Comparison of ENCODE assay signal across 15 cellular contexts in the genomic region with DNA sequence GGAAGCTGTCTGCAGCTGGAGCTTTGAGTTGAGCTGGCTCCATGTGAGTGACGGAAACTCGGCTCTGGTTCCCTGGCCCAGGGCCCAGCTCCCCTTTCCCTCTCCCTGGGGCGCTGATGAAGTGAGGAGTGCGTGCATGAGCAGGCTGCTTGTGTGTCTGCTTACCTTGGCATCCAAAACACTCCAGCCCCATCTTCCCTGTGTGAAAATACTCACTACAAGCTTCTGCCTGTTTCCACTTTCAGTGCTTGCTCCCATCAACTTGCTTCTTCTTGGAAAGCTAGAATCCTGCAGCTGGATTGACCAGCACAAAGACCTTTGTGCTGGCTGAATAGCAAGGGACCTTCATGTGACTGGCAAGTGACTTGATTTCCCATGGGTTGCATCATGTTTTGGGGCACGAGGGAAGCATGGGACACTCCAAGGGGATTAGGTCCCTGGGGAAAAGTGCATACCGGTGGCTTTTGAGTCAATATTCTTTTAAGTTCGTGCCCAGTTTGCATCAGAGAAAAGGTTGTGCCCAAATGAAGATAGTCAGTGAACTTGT.
A peak's percentile ranks its signal among the peaks of the same experiment; 100 is the strongest.
DNase-seq lines count a peak whose midpoint lies in the region; ATAC-seq, FAIRE-seq and TF ChIP-seq lines count a peak whose summit lies in the region.
"Had no signal": no experiment of that assay in that cellular context is flagged by ENCODE, and none has a peak within 500 bp of the region (broad histone marks: within the 10 kb centered on the region; RNA-seq: fewer than 3 reads in every experiment).

No MANE protein-coding gene starts in this region.

- ATAC-seq in Right ventricle myocardium inferior (peak; percentile 94), mucosa of descending colon (no peak), GM21529 (IDR thresholded peaks at IDR 0.05; ENCODE audit: unreplicated experiment) (no peak), HG02885 (IDR thresholded peaks at IDR 0.05; ENCODE audit: poor library complexity, unreplicated experiment) (no peak)

- no peak for TF ChIP-seq CTCF in right atrium auricular region (IDR thresholded peaks at IDR 0.05)
- TF ChIP-seq CTCF in coronary artery (IDR thresholded peaks at IDR 0.05): no peak
- no peak for TF ChIP-seq CTCF in mucosa of descending colon (IDR thresholded peaks at IDR 0.05)
- TF ChIP-seq CTCF in D721Med (IDR thresholded peaks at IDR 0.05; ENCODE audit: insufficient read depth, missing control alignments): no peak

- H3K27ac ChIP-seq in right atrium auricular region (no peak overlapping the region), coronary artery (peak overlapping the region; percentile 6 to 73)
- H3K27ac ChIP-seq: thoracic aorta had no signal

- H3K9me3 ChIP-seq in right atrium auricular region: no peaks in the 10 kb centered on the region
- no peaks in the 10 kb centered on the region for H3K9me3 ChIP-seq in mucosa of descending colon
- H3K9me3 ChIP-seq: HAP-1, thoracic aorta had no signal

- DNase-seq in Right ventricle myocardium inferior (ENCODE audit: missing footprints): peak; percentile 86
- no peak for DNase-seq in right atrium auricular region (ENCODE audit: low spot score)
- peak; percentile 81 for DNase-seq in coronary artery (ENCODE audit: low spot score)
- peak; percentile 18 for DNase-seq in middle frontal gyrus (ENCODE audit: extremely low spot score, low spot score)
- DNase-seq in mucosa of descending colon: no peak
- no peak for DNase-seq in D721Med (ENCODE audit: insufficient read length, low spot score)
- DNase-seq: activated naive CD8-positive, alpha-beta T cell treated with anti-CD3 and anti-CD28 coated beads, Interleukin-2, amount 10 ng/mL, durations not matched to agents 7 days and 5 days; effector CD8-positive, alpha-beta T cell; KG1; mesenchymal stem cell; NCI-H524 had no signal

- H3K4me1 ChIP-seq in right atrium auricular region: peaks cover 0 to 26% of the 10 kb centered on the region in 2 donors
- no peaks in the 10 kb centered on the region for H3K4me1 ChIP-seq in mucosa of descending colon (ENCODE audit: low read depth)
- H3K4me1 ChIP-seq: HAP-1 had no signal

- no peak for FAIRE-seq in D721Med (lab: Jason Lieb, UNC)

- H3K36me3 ChIP-seq in right atrium auricular region (no peaks in the 10 kb centered on the region), mucosa of descending colon (ENCODE audit: low read depth) (no peaks in the 10 kb centered on the region)
- H3K36me3 ChIP-seq: HAP-1, thoracic aorta had no signal

- H3K27me3 ChIP-seq in right atrium auricular region: no peaks in the 10 kb centered on the region

- H3K4me3 ChIP-seq in right atrium auricular region: no peak overlapping the region
- no peak overlapping the region for H3K4me3 ChIP-seq in coronary artery
- H3K4me3 ChIP-seq in mucosa of descending colon: no peak overlapping the region
- H3K4me3 ChIP-seq: HAP-1, thoracic aorta had no signal

- intact Hi-C loops in Right ventricle myocardium inferior (cut with DNase I): loop anchor here (5.0 to 10.0 kb wide), 3 partner anchors 51 to 201 kb away; no protein-coding TSS in a partner anchor
- intact Hi-C loops in mucosa of descending colon (cut with DNase I, micrococcal nuclease): no loop called here

Comparison
In these comparisons a context has a peak if more than half of its experiments do, and no peak if none do; other contexts are left out.
1. DNase-seq: peak in Right ventricle myocardium inferior (single experiment), coronary artery (single experiment) and middle frontal gyrus (single experiment); none in right atrium auricular region (single experiment), mucosa of descending colon (0 of 3) and D721Med (single experiment).
2. H3K27ac ChIP-seq: peak in coronary artery (2 of 2); none in right atrium auricular region (0 of 2).